Comparison of ENCODE assay signal across 22 cellular contexts in genomic region chr5:169242175-169242848, GRCh38. TPM values are rescaled to one million over a fixed set of nuclear protein-coding genes. Genes with fewer than 3 reads are reported as not detected.
DNase-seq lines count a peak whose midpoint lies in the region; TF ChIP-seq lines count a peak whose summit lies in the region.
"Had no signal": no experiment of that assay in that cellular context is flagged by ENCODE, and none has a peak within 500 bp of the region (broad histone marks: within the 10 kb centered on the region; RNA-seq: fewer than 3 reads in every experiment).

No MANE protein-coding gene starts in this region.

- no peaks in the 10 kb centered on the region for H3K9me3 ChIP-seq in esophagus muscularis mucosa

- TF ChIP-seq POLR2A in esophagus muscularis mucosa (IDR thresholded peaks at IDR 0.05; ENCODE audit: low read depth), result no peak

- no peak overlapping the region for H3K27ac ChIP-seq in esophagus muscularis mucosa (replicated peaks in 1 of 4)
- no peak overlapping the region for H3K27ac ChIP-seq in dorsolateral prefrontal cortex
- H3K27ac ChIP-seq: 22Rv1, C4-2B had no signal

- no peak for TF ChIP-seq EP300 in esophagus muscularis mucosa (IDR thresholded peaks at IDR 0.05)

- no peaks in the 10 kb centered on the region for H3K36me3 ChIP-seq in esophagus muscularis mucosa

- TF ChIP-seq CTCF in esophagus muscularis mucosa (IDR thresholded peaks at IDR 0.05) (no peak), dorsolateral prefrontal cortex (IDR thresholded peaks at IDR 0.05 in 54 of 56, conservative IDR thresholded peaks at IDR 0.05 in 2 of 56; ENCODE audit: low read depth in 1 of 56, partially characterized antibody in 56 of 56) (no peak)

- H3K4me1 ChIP-seq in esophagus muscularis mucosa, result peaks cover 0 to 7% (median 0%) of the 10 kb centered on the region in 4 donors

- 54% methylated on average over 4 of the region's 4 CpGs for WGBS in esophagus muscularis mucosa

- H3K27me3 ChIP-seq in esophagus muscularis mucosa (no peaks in the 10 kb centered on the region), dorsolateral prefrontal cortex (peaks cover 0 to 8% (median 0%) of the 10 kb centered on the region in 45 donors)

- intact Hi-C loops in esophagus muscularis mucosa (cut with DNase I), result no loop called here
- intact Hi-C loops in dorsolateral prefrontal cortex (cut with DNase I), result no loop called here
- intact Hi-C loops in cardiac septum (cut with DNase I), result no loop called here

- H3K4me3 ChIP-seq in esophagus muscularis mucosa, result no peak overlapping the region
- H3K4me3 ChIP-seq in dorsolateral prefrontal cortex, result no peak overlapping the region
- H3K4me3 ChIP-seq: GM12878 had no signal

- peak; percentile 59 for DNase-seq in NCI-H82 (lab: John Stamatoyannopoulos, UW)
- no peak for DNase-seq in NCI-H82 treated with DMSO at 0.1 percent for 48 hours (lab: John Stamatoyannopoulos, UW; ENCODE audit: unreplicated experiment)
- peak; percentile 18 for DNase-seq in SKM-1 treated with dmso at 0.1 percent for 144 hours (lab: John Stamatoyannopoulos, UW; ENCODE audit: unreplicated experiment)
- peak; percentile 53 for DNase-seq in esophagus muscularis mucosa (ENCODE audit: extremely low spot score)
- no peak for DNase-seq in dorsolateral prefrontal cortex
- no peak for DNase-seq in cardiac septum (ENCODE audit: low spot score)
- DNase-seq in HuH-7 (ENCODE audit: low spot score), result no peak
- no peak for DNase-seq in amygdala (lab: John Stamatoyannopoulos, UW)
- DNase-seq: ACHN, DMS53, H9, HFFc6, Karpas-422, NCI-H1694, NCI-H2081 treated with DMSO at 0.1 percent for 48 hours, NCI-H446 treated with DMSO at 0.1 percent for 48 hours, NCI-H69, SIG-M5, T-helper 1 cell had no signal

RNA-seq across cellular contexts. Expression of gene SLIT3, which starts 58.6 kb away (rescaled TPM):
- total RNA-seq in esophagus muscularis mucosa, result 10 to 100 TPM; 41.1 to 86.6 (median 62.7) TPM
- 10 to 100 TPM in 118 of 120 experiments, 1 to 10 TPM in 2; 8.6 to 38.6 (median 22.7) TPM for total RNA-seq in dorsolateral prefrontal cortex
- total RNA-seq in cardiac septum, result 16.6 TPM

Comparison
In these comparisons a context has a peak if more than half of its experiments do, and no peak if none do; other contexts are left out.
1. DNase-seq: peak in NCI-H82 (single experiment), SKM-1 treated with dmso at 0.1 percent for 144 hours (single experiment) and esophagus muscularis mucosa (single experiment); none in NCI-H82 treated with DMSO at 0.1 percent for 48 hours (single experiment), dorsolateral prefrontal cortex (0 of 10), cardiac septum (single experiment), HuH-7 (single experiment) and amygdala (0 of 56).